Comparison of ENCODE assay signal across 16 cellular contexts in the genomic region with DNA sequence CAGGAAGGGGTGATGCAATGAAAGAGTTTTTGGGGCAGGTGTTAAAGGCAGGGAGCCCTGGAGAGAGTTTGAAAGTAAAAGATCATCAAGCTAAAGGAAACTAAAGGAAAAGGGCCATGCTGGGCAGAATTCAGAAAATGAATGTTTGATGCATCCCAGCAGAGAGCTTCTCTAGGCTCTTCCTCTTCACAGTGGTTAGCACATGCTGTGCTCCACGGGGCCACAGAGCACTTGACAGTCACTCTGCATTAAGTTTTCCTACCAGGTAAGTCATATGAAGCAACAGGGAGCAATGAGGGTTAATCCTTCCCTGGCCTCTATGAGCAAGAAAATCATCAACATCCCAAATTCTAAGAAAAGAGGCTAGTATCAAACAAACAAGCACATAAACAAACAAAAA.
DNase-seq lines count a peak whose midpoint lies in the region; FAIRE-seq and TF ChIP-seq lines count a peak whose summit lies in the region.
"Had no signal": no experiment of that assay in that cellular context is flagged by ENCODE, and none has a peak within 500 bp of the region (broad histone marks: within the 10 kb centered on the region; RNA-seq: fewer than 3 reads in every experiment).

No MANE protein-coding gene starts in this region.

- H3K23me2 ChIP-seq in H1 (ENCODE audit: low read depth, low read length): no peaks in the 10 kb centered on the region

- CTCF ChIA-PET in H1 (lab: Charles Lee; ENCODE audit: partially characterized antibody): interaction anchor here (0.6 kb wide), 1 partner anchor 172 kb away, joined by 3 read pairs; no protein-coding TSS in a partner anchor

- no peak overlapping the region for H3K27ac ChIP-seq in MM.1S (ENCODE audit: low read length)
- no peak overlapping the region; the same call in 1 of the 2 replicates for H3K27ac ChIP-seq in H1 (ENCODE audit: low read depth, low read length)
- no peak overlapping the region for H3K27ac ChIP-seq in mesendoderm (ENCODE audit: low read depth, low read length)
- no peak overlapping the region for H3K27ac ChIP-seq in sigmoid colon
- H3K27ac ChIP-seq: 22Rv1, BLaER1 had no signal

- TF ChIP-seq EP300 in H1 (IDR thresholded peaks at IDR 0.05; ENCODE audit: borderline replicate concordance in 1 of 2, low read depth in 2 of 2, low read length in 2 of 2): no peak
- TF ChIP-seq EP300 in sigmoid colon (IDR thresholded peaks at IDR 0.05): no peak

- H4K5ac ChIP-seq in H1 (ENCODE audit: insufficient read length, low read depth, low read length): no peak overlapping the region
- no peak overlapping the region for H4K5ac ChIP-seq in mesendoderm (ENCODE audit: low read length)

- H3K23ac ChIP-seq in H1 (ENCODE audit: insufficient read length) (no peak overlapping the region), mesendoderm (ENCODE audit: low read length) (no peak overlapping the region)

- no peak for TF ChIP-seq CTCF in MM.1S (IDR thresholded peaks at IDR 0.05; ENCODE audit: low read length)
- TF ChIP-seq CTCF in H1 (IDR thresholded peaks at IDR 0.05; ENCODE audit: control extremely low read depth in 1 of 3, insufficient read depth in 1 of 3, low read depth in 1 of 3, low read length in 3 of 3): no peak
- no peak for TF ChIP-seq CTCF in sigmoid colon (IDR thresholded peaks at IDR 0.05)

- DNase-seq in NCI-H1417 (lab: John Stamatoyannopoulos, UW) (peak in 2 of 3 experiments; percentile 23), NCI-H1417 treated with DMSO at 0.1 percent for 48 hours (lab: John Stamatoyannopoulos, UW) (no peak), MM.1S (no peak), H1 (ENCODE audit: low read depth in 1 of 2, low spot score in 2 of 2) (no peak), mesendoderm (peak; percentile 35), HAP-1 (ENCODE audit: low spot score in 2 of 2) (no peak), sigmoid colon (no peak), AG08396 (ENCODE audit: low spot score) (no peak)
- DNase-seq: AML-193; Caco-2; CD8-positive, alpha-beta memory T cell; DND-41; GDM1 had no signal

- no peak for TF ChIP-seq POLR2A in H1 (IDR thresholded peaks at IDR 0.05; ENCODE audit: control extremely low read depth in 1 of 2, low read depth in 2 of 2, low read length in 2 of 2)
- TF ChIP-seq POLR2A in sigmoid colon (IDR thresholded peaks at IDR 0.05): no peak

- H4K20me1 ChIP-seq in MM.1S (ENCODE audit: insufficient read depth, low read length) (no peaks in the 10 kb centered on the region), H1 (replicated peaks in 1 of 2; ENCODE audit: control insufficient read depth in 1 of 2, insufficient read depth in 2 of 2, low read length in 2 of 2) (no peaks in the 10 kb centered on the region)
- H4K20me1 ChIP-seq: BLaER1 had no signal

- no peak overlapping the region for H3K4me2 ChIP-seq in MM.1S (ENCODE audit: low read depth, low read length)
- peak overlapping the region in 1 of 2 experiments; percentile 39; a peak in 1 of 4 replicates for H3K4me2 ChIP-seq in H1 (ENCODE audit: insufficient read depth in 1 of 2, low read depth in 2 of 2, low read length in 2 of 2)
- H3K4me2 ChIP-seq in mesendoderm (ENCODE audit: low read length): no peak overlapping the region
- H3K4me2 ChIP-seq: BLaER1 had no signal

- H3K4ac ChIP-seq in H1 (replicated peaks; ENCODE audit: insufficient read length, low read depth, low read length): no peak overlapping the region
- no peak overlapping the region for H3K4ac ChIP-seq in mesendoderm (ENCODE audit: low read depth, low read length)

- H3K9ac ChIP-seq in MM.1S (ENCODE audit: low read length) (no peak overlapping the region), H1 (replicated peaks in 1 of 4; ENCODE audit: extremely low read depth in 1 of 4, low read depth in 3 of 4, low read length in 3 of 4) (no peak overlapping the region), mesendoderm (ENCODE audit: low read length) (no peak overlapping the region)
- H3K9ac ChIP-seq: BLaER1 had no signal

- H3K9me3 ChIP-seq in MM.1S (replicated peaks; ENCODE audit: insufficient read depth, low read length): no peaks in the 10 kb centered on the region
- peaks cover 0 to 6% of the 10 kb centered on the region in 2 experiments; a peak in 1 of 4 replicates for H3K9me3 ChIP-seq in H1 (ENCODE audit: insufficient read depth in 2 of 2, low read depth in 1 of 2, low read length in 1 of 2)
- no peaks in the 10 kb centered on the region for H3K9me3 ChIP-seq in HAP-1
- H3K9me3 ChIP-seq in sigmoid colon: no peaks in the 10 kb centered on the region

- POLR2A ChIA-PET in H1 (lab: Charles Lee; ENCODE audit: partially characterized antibody): no interaction called here

- no peaks in the 10 kb centered on the region for H3K36me3 ChIP-seq in MM.1S (replicated peaks; ENCODE audit: insufficient read depth, low read length)
- H3K36me3 ChIP-seq in H1 (ENCODE audit: control insufficient read depth in 2 of 4, insufficient read depth in 4 of 4, low read length in 3 of 4): no peaks in the 10 kb centered on the region
- H3K36me3 ChIP-seq in mesendoderm (ENCODE audit: control insufficient read depth, insufficient read depth, low read length): no peaks in the 10 kb centered on the region
- no peaks in the 10 kb centered on the region for H3K36me3 ChIP-seq in HAP-1 (replicated peaks)
- H3K36me3 ChIP-seq in sigmoid colon: no peaks in the 10 kb centered on the region
- H3K36me3 ChIP-seq: BLaER1 had no signal

- 0 out of 2 replicates have a peak overlapping the region, but pooled peaks have one; percentile 8 for H2AFZ ChIP-seq in MM.1S (ENCODE audit: low read length)
- no peak overlapping the region for H2AFZ ChIP-seq in H1 (ENCODE audit: low read length)

- no peaks in the 10 kb centered on the region for H3K4me1 ChIP-seq in MM.1S (ENCODE audit: low read length)
- H3K4me1 ChIP-seq in H1 (replicated peaks in 1 of 4; ENCODE audit: control insufficient read depth in 3 of 4, insufficient read depth in 4 of 4, low read length in 3 of 4): peaks cover 0 to 3% (median 0%) of the 10 kb centered on the region in 4 experiments; a peak in 2 of 7 replicates
- H3K4me1 ChIP-seq in mesendoderm (ENCODE audit: control insufficient read depth, low read depth, low read length): no peaks in the 10 kb centered on the region
- H3K4me1 ChIP-seq in HAP-1: no peaks in the 10 kb centered on the region
- H3K4me1 ChIP-seq in sigmoid colon: no peaks in the 10 kb centered on the region
- H3K4me1 ChIP-seq: BLaER1, Caco-2 had no signal

- H2BK15ac ChIP-seq in H1 (ENCODE audit: low read length) (no peak overlapping the region), mesendoderm (replicated peaks; ENCODE audit: low read depth) (no peak overlapping the region)

- H3K56ac ChIP-seq in H1 (replicated peaks; ENCODE audit: insufficient read length, low read depth, low read length) (no peak overlapping the region), mesendoderm (ENCODE audit: low read length) (no peak overlapping the region)

- H2BK12ac ChIP-seq in H1 (ENCODE audit: low read depth, low read length): no peak overlapping the region

- no peak overlapping the region for H2BK5ac ChIP-seq in H1 (ENCODE audit: low read depth, low read length)
- no peak overlapping the region for H2BK5ac ChIP-seq in mesendoderm (ENCODE audit: low read length)

- in situ Hi-C loops in HAP-1 (cut with MboI; ENCODE audit: low sequenced_read_pairs): no loop called here

- peak; percentile 32 for FAIRE-seq in H1 (lab: Jason Lieb, UNC)
- FAIRE-seq: GM12892 had no signal

- H2BK20ac ChIP-seq in H1 (ENCODE audit: low read length): no peak overlapping the region

- H4K8ac ChIP-seq in H1 (ENCODE audit: extremely low read depth, insufficient read depth, low read length) (no peak overlapping the region), mesendoderm (ENCODE audit: low read depth, low read length) (no peak overlapping the region)

- H3K14ac ChIP-seq in H1 (ENCODE audit: insufficient read length): no peak overlapping the region

- TF ChIP-seq RAD21 in H1 (IDR thresholded peaks at IDR 0.05 in 1 of 2, conservative IDR thresholded peaks at IDR 0.05 in 1 of 2; ENCODE audit: low read depth in 2 of 2, low read length in 2 of 2): no peak

- no peak overlapping the region for H3K18ac ChIP-seq in H1 (ENCODE audit: extremely low read depth, low read length)
- no peak overlapping the region for H3K18ac ChIP-seq in mesendoderm (ENCODE audit: low read length)

- no peak overlapping the region for H2BK120ac ChIP-seq in H1 (replicated peaks; ENCODE audit: low read depth, low read length)
- H2BK120ac ChIP-seq in mesendoderm (ENCODE audit: low read depth, low read length): no peak overlapping the region

- no peak overlapping the region for H2AK5ac ChIP-seq in H1 (ENCODE audit: low read depth, low read length)
- H2AK5ac ChIP-seq in mesendoderm (ENCODE audit: low read length): no peak overlapping the region

- H4K91ac ChIP-seq in H1 (replicated peaks; ENCODE audit: insufficient read length, low read length): no peak overlapping the region

- intact Hi-C loops in sigmoid colon (cut with DNase I): no loop called here

- no peaks in the 10 kb centered on the region; the same call in 1 of the 2 replicates for H3K9me2 ChIP-seq in MM.1S (replicated peaks; ENCODE audit: insufficient read depth, low read length)

- no peaks in the 10 kb centered on the region for H3F3A ChIP-seq in MM.1S (ENCODE audit: insufficient read depth, low read length)

- H3K79me1 ChIP-seq in H1 (ENCODE audit: low read depth, low read length) (no peaks in the 10 kb centered on the region), mesendoderm (ENCODE audit: low read length) (no peaks in the 10 kb centered on the region)

- no peak overlapping the region for H3K4me3 ChIP-seq in MM.1S (ENCODE audit: low read length)
- no peak overlapping the region for H3K4me3 ChIP-seq in H1 (ENCODE audit: extremely low read depth in 1 of 4, insufficient read depth in 2 of 4, low read depth in 3 of 4, low read length in 4 of 4)
- H3K4me3 ChIP-seq in mesendoderm (ENCODE audit: low read length): no peak overlapping the region
- H3K4me3 ChIP-seq in HAP-1: no peak overlapping the region
- H3K4me3 ChIP-seq in sigmoid colon: no peak overlapping the region
- H3K4me3 ChIP-seq: BLaER1 had no signal

- H3K27me3 ChIP-seq in MM.1S (replicated peaks; ENCODE audit: insufficient read depth, low read length) (no peaks in the 10 kb centered on the region), H1 (replicated peaks in 1 of 4; ENCODE audit: control insufficient read depth in 3 of 4, extremely low read depth in 1 of 4, insufficient read depth in 3 of 4, low read length in 3 of 4) (no peaks in the 10 kb centered on the region), mesendoderm (ENCODE audit: insufficient read depth, low read length, poor library complexity) (no peaks in the 10 kb centered on the region), HAP-1 (ENCODE audit: low read depth) (no peaks in the 10 kb centered on the region), sigmoid colon (no peaks in the 10 kb centered on the region)
- H3K27me3 ChIP-seq: BLaER1 had no signal

- H3K79me2 ChIP-seq in MM.1S (ENCODE audit: low read length) (no peaks in the 10 kb centered on the region), H1 (ENCODE audit: control insufficient read depth in 1 of 2, insufficient read depth in 2 of 2, low read length in 2 of 2) (no peaks in the 10 kb centered on the region), mesendoderm (ENCODE audit: control insufficient read depth, insufficient read depth, low read length) (no peaks in the 10 kb centered on the region)

- WGBS in H1 (ENCODE audit: extremely low coverage in 1 of 2, insufficient coverage in 1 of 2, insufficient read length in 1 of 2, insufficient replicate concordance in 2 of 2, low coverage in 1 of 2, low lambda C conversion rate in 2 of 2, missing lambda C conversion rate in 1 of 2), 2 experiments: 38% methylated on average over 1 of the region's 1 CpG; no CpG with 5 or more reads in 1 of the 2 experiments
- no CpG with 5 or more reads among the region's 1 CpG for WGBS in mesendoderm (ENCODE audit: extremely low coverage, insufficient coverage, low lambda C conversion rate)
- WGBS in sigmoid colon, 2 donors: 6 to 9% methylated on average over 1 of the region's 1 CpG

Comparison
In these comparisons a context has a peak if more than half of its experiments do, and no peak if none do; other contexts are left out.
1. DNase-seq: peak in NCI-H1417 (2 of 3) and mesendoderm (single experiment); none in NCI-H1417 treated with DMSO at 0.1 percent for 48 hours (single experiment), MM.1S (single experiment), H1 (0 of 2), HAP-1 (0 of 2), sigmoid colon (single experiment) and AG08396 (single experiment).